In the genomic region with DNA sequence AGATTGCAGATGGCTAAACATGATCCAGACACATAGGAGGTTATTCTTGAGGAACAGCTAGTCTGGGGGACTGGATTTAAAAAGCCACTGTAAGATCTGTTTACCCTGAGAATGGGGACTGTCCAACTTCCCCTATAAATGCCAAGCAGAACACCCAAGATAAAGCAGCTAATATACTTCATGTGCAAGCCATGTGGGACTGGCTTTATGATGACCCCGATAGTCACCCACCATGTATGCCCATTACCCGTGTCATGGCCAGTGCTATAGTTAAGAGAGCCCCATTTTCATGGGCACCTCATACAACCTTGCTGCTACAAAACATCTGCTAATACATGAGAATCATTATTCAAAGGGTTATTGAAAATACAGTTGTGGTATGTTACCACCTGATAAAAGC, we compare ENCODE assay signal across 19 cellular contexts.
"Had no signal": no experiment of that assay in that cellular context is flagged by ENCODE, and none has a peak within 500 bp of the region (broad histone marks: within the 10 kb centered on the region; RNA-seq: fewer than 3 reads in every experiment).

No MANE protein-coding gene starts in this region.

- ATAC-seq: activated CD4-positive, CD25-positive, alpha-beta regulatory T cell treated with anti-CD3 and anti-CD28 coated beads, Interleukin-2, amount 50 U/mL, for 24 hours; activated T-cell treated with anti-CD3 and anti-CD28 coated beads, Interleukin-2, amount 50 U/mL, for 72 hours; gastroesophageal sphincter; heart right ventricle; left colon; lower lobe of right lung; stimulated activated naive CD8-positive, alpha-beta T cell treated with anti-CD3 and anti-CD28 coated beads, Interleukin-15, amount 100 ng/mL, for 72 hours; upper lobe of right lung had no signal

- H3K27ac ChIP-seq: ascending aorta, gastroesophageal sphincter, heart right ventricle, lower lobe of right lung, SJCRH30, upper lobe of right lung had no signal

- H3K9me3 Mint-ChIP-seq: activated CD4-positive, alpha-beta memory T cell treated with anti-CD3 and anti-CD28 coated beads for 36 hours; activated T-cell treated with anti-CD3 and anti-CD28 coated beads, Interleukin-2, amount 50 U/mL, for 72 hours; stimulated activated naive CD8-positive, alpha-beta T cell treated with anti-CD3 and anti-CD28 coated beads, Interleukin-15, amount 100 ng/mL, for 72 hours; T-helper 2 cell treated with Interferon-gamma antibody and Interleukin-4, amounts not matched to agents 5 μg/mL and 100 μg/mL, for 36 hours had no signal

- H3K27me3 ChIP-seq: ascending aorta, gastroesophageal sphincter, heart right ventricle, SJCRH30, upper lobe of right lung had no signal

- H3K4me3 Mint-ChIP-seq: activated CD4-positive, alpha-beta memory T cell treated with anti-CD3 and anti-CD28 coated beads for 36 hours; activated T-cell treated with anti-CD3 and anti-CD28 coated beads, Interleukin-2, amount 50 U/mL, for 72 hours; stimulated activated naive CD8-positive, alpha-beta T cell treated with anti-CD3 and anti-CD28 coated beads, Interleukin-15, amount 100 ng/mL, for 72 hours; T-helper 2 cell treated with Interferon-gamma antibody and Interleukin-4, amounts not matched to agents 5 μg/mL and 100 μg/mL, for 36 hours had no signal

- H3K4me1 ChIP-seq: lower lobe of right lung, SJCRH30, upper lobe of right lung had no signal

- H3K9me3 ChIP-seq: ascending aorta, gastroesophageal sphincter, heart right ventricle, lower lobe of right lung, SJCRH30, upper lobe of right lung had no signal

- DNase-seq: activated CD4-positive, alpha-beta memory T cell treated with anti-CD3 and anti-CD28 coated beads for 36 hours; activated naive CD4-positive, alpha-beta T cell; activated T-cell treated with anti-CD3 and anti-CD28 coated beads, Interleukin-2, amount 50 U/mL, for 72 hours; erythroblast; heart right ventricle; left colon; lower lobe of right lung; nucleus accumbens; posterior cingulate gyrus; retina; SJCRH30; stimulated activated CD4-positive, alpha-beta T cell treated with anti-CD3 and anti-CD28 coated beads, Interleukin-4, amount 100 ng/mL, for 1 hour; stimulated activated naive CD8-positive, alpha-beta T cell treated with anti-CD3 and anti-CD28 coated beads, Interleukin-15, amount 100 ng/mL, for 72 hours; SW 1271; upper lobe of right lung had no signal

- H3K4me3 ChIP-seq: ascending aorta, gastroesophageal sphincter, heart right ventricle, lower lobe of right lung, SJCRH30, upper lobe of right lung had no signal

- H3K27me3 Mint-ChIP-seq: activated CD4-positive, alpha-beta memory T cell treated with anti-CD3 and anti-CD28 coated beads for 36 hours; stimulated activated naive CD8-positive, alpha-beta T cell treated with anti-CD3 and anti-CD28 coated beads, Interleukin-15, amount 100 ng/mL, for 72 hours had no signal

- H3K27ac Mint-ChIP-seq: activated CD4-positive, alpha-beta memory T cell treated with anti-CD3 and anti-CD28 coated beads for 36 hours; activated T-cell treated with anti-CD3 and anti-CD28 coated beads, Interleukin-2, amount 50 U/mL, for 72 hours; T-helper 2 cell treated with Interferon-gamma antibody and Interleukin-4, amounts not matched to agents 5 μg/mL and 100 μg/mL, for 36 hours had no signal
